ENCODE assay signal across 2 cellular contexts in genomic region chr1:61079898-61080336, GRCh38.
A peak's percentile ranks its signal among the peaks of the same experiment; 100 is the strongest.
TF ChIP-seq lines count a peak whose summit lies in the region.

No MANE protein-coding gene starts in this region.

TF ChIP-seq in IMR-90, 13 proteins besides CTCF, POLR2A, EP300 and RAD21:
- TF ChIP-seq MAZ (IDR thresholded peaks at IDR 0.05; ENCODE audit: borderline replicate concordance, low read depth, low read length) (peak; percentile 90; the same call in 1 of the 2 replicates), ELK1 (IDR thresholded peaks at IDR 0.05; ENCODE audit: borderline replicate concordance, low read depth, low read length) (no peak)

TF ChIP-seq in H1, 55 proteins besides CTCF, POLR2A, EP300 and RAD21:
- TF ChIP-seq USF2 (IDR thresholded peaks at IDR 0.05; ENCODE audit: low read length) (no peak), ZNF274 (IDR thresholded peaks at IDR 0.05; ENCODE audit: borderline replicate concordance, extremely low read depth, low read length) (no peak), CHD7 (IDR thresholded peaks at IDR 0.05; ENCODE audit: insufficient replicate concordance, low read length) (peak; percentile 58), CHD1 (IDR thresholded peaks at IDR 0.05; ENCODE audit: low read depth, low read length) (no peak), RXRA (IDR thresholded peaks at IDR 0.05; ENCODE audit: insufficient read depth, low read depth, low read length) (no peak), TAF1 (IDR thresholded peaks at IDR 0.05; ENCODE audit: low read depth, low read length) (no peak), RFX5 (IDR thresholded peaks at IDR 0.05; ENCODE audit: borderline replicate concordance, low read depth, low read length) (no peak), POU5F1 (IDR thresholded peaks at IDR 0.05; ENCODE audit: low read depth, low read length) (no peak), JUND (IDR thresholded peaks at IDR 0.05; ENCODE audit: low read length) (no peak), CEBPB (IDR thresholded peaks at IDR 0.05; ENCODE audit: low read depth, low read length) (no peak), TAF7 (optimal IDR thresholded peaks at IDR 0.05; ENCODE audit: borderline replicate concordance, low read depth, low read length) (peak; percentile 51), SP2 (IDR thresholded peaks at IDR 0.05; ENCODE audit: low read length) (no peak), HDAC6 (IDR thresholded peaks at IDR 0.05; ENCODE audit: low read depth, low read length) (no peak), RNF2 (IDR thresholded peaks at IDR 0.05; ENCODE audit: borderline replicate concordance, low read depth, low read length, missing control alignments, poor library complexity, severe bottlenecking) (peak; percentile 60), SP1 (IDR thresholded peaks at IDR 0.05; ENCODE audit: low read depth, low read length) (peak; percentile 75), TEAD4 (IDR thresholded peaks at IDR 0.05; ENCODE audit: low read depth, low read length) (no peak), SIRT6 (IDR thresholded peaks at IDR 0.05; ENCODE audit: low read length) (no peak), POLR2AphosphoS5 (IDR thresholded peaks at IDR 0.05; ENCODE audit: low read depth, low read length) (no peak), SAP30 (IDR thresholded peaks at IDR 0.05; ENCODE audit: insufficient read depth, insufficient replicate concordance, low read length) (no peak), SUZ12 (IDR thresholded peaks at IDR 0.05; ENCODE audit: low read length) (peak; percentile 20; the same call in 1 of the 2 replicates), MAX (IDR thresholded peaks at IDR 0.05) (no peak), NANOG (IDR thresholded peaks at IDR 0.05; ENCODE audit: insufficient read depth, low read depth, low read length, poor library complexity, severe bottlenecking) (no peak), CHD2 (IDR thresholded peaks at IDR 0.05; ENCODE audit: low read length) (no peak), BACH1 (IDR thresholded peaks at IDR 0.05; ENCODE audit: low read length) (no peak), YY1 (IDR thresholded peaks at IDR 0.05; ENCODE audit: low read depth, low read length) (0 out of 2 replicates have a peak, but pooled peaks have one; percentile 60), SIN3A (conservative IDR thresholded peaks at IDR 0.05 in 1 of 2, IDR thresholded peaks at IDR 0.05 in 1 of 2; ENCODE audit: low read depth in 1 of 2, low read length in 2 of 2) (0 out of 4 replicates have a peak, but pooled peaks have one; percentile 52 to 58), CBX5 (IDR thresholded peaks at IDR 0.05; ENCODE audit: low read depth, low read length) (no peak), KDM5A (IDR thresholded peaks at IDR 0.05; ENCODE audit: low read length) (no peak), ASH2L (IDR thresholded peaks at IDR 0.05; ENCODE audit: low read length) (peak; percentile 80), FOSL1 (IDR thresholded peaks at IDR 0.05; ENCODE audit: insufficient read depth, low read depth, low read length) (no peak), CBX8 (IDR thresholded peaks at IDR 0.05; ENCODE audit: borderline replicate concordance, low read depth, low read length) (no peak), GABPA (IDR thresholded peaks at IDR 0.05; ENCODE audit: borderline replicate concordance, insufficient read depth, low read length) (no peak), KDM1A (IDR thresholded peaks at IDR 0.05; ENCODE audit: borderline replicate concordance, low read length) (no peak), BRCA1 (IDR thresholded peaks at IDR 0.05; ENCODE audit: low read depth, low read length) (no peak), KDM4A (IDR thresholded peaks at IDR 0.05; ENCODE audit: low read depth, low read length, severe bottlenecking) (no peak), HDAC2 (IDR thresholded peaks at IDR 0.05; ENCODE audit: borderline replicate concordance in 1 of 2, low read depth in 2 of 2, low read length in 2 of 2) (peak in 1 of 2 experiments; percentile 67; a peak in 1 of 4 replicates), GTF2F1 (IDR thresholded peaks at IDR 0.05; ENCODE audit: borderline replicate concordance, low read depth, low read length) (no peak), JUN (IDR thresholded peaks at IDR 0.05; ENCODE audit: low read depth, low read length) (no peak), NRF1 (IDR thresholded peaks at IDR 0.05; ENCODE audit: low read depth, low read length) (no peak), TCF12 (IDR thresholded peaks at IDR 0.05; ENCODE audit: low read depth, low read length) (peak; percentile 69; the same call in 1 of the 2 replicates), MAFK (IDR thresholded peaks at IDR 0.05; ENCODE audit: low read depth, low read length) (no peak), CTBP2 (IDR thresholded peaks at IDR 0.05; ENCODE audit: borderline replicate concordance, insufficient read depth, insufficient read length, low read length) (peak; percentile 98), RBBP5 (IDR thresholded peaks at IDR 0.05; ENCODE audit: borderline replicate concordance, low read depth, low read length) (no peak), CREB1 (IDR thresholded peaks at IDR 0.05) (no peak), SP4 (IDR thresholded peaks at IDR 0.05; ENCODE audit: low read length) (no peak), SIX5 (IDR thresholded peaks at IDR 0.05; ENCODE audit: low read depth, low read length) (no peak), EGR1 (IDR thresholded peaks at IDR 0.05; ENCODE audit: borderline replicate concordance, low read depth, low read length) (peak; percentile 90), PHF8 (conservative IDR thresholded peaks at IDR 0.05; ENCODE audit: low read depth, low read length) (no peak), EZH2 (IDR thresholded peaks at IDR 0.05; ENCODE audit: low read depth, low read length, severe bottlenecking) (peak; percentile 44), BCL11A (IDR thresholded peaks at IDR 0.05; ENCODE audit: low read depth in 2 of 2, low read length in 2 of 2) (no peak), SRF (IDR thresholded peaks at IDR 0.05; ENCODE audit: low read depth, low read length) (no peak), TBP (IDR thresholded peaks at IDR 0.05; ENCODE audit: low read depth, low read length) (no peak)
- TF ChIP-seq, protein P1, sequence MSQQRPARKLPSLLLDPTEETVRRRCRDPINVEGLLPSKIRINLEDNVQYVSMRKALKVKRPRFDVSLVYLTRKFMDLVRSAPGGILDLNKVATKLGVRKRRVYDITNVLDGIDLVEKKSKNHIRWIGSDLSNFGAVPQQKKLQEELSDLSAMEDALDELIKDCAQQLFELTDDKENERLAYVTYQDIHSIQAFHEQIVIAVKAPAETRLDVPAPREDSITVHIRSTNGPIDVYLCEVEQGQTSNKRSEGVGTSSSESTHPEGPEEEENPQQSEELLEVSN (IDR thresholded peaks at IDR 0.05): no peak
- TF ChIP-seq, protein P2, sequence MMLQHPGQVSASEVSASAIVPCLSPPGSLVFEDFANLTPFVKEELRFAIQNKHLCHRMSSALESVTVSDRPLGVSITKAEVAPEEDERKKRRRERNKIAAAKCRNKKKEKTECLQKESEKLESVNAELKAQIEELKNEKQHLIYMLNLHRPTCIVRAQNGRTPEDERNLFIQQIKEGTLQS (IDR thresholded peaks at IDR 0.05; ENCODE audit: insufficient read depth, low read depth, low read length): no peak
- TF ChIP-seq, protein P3, sequence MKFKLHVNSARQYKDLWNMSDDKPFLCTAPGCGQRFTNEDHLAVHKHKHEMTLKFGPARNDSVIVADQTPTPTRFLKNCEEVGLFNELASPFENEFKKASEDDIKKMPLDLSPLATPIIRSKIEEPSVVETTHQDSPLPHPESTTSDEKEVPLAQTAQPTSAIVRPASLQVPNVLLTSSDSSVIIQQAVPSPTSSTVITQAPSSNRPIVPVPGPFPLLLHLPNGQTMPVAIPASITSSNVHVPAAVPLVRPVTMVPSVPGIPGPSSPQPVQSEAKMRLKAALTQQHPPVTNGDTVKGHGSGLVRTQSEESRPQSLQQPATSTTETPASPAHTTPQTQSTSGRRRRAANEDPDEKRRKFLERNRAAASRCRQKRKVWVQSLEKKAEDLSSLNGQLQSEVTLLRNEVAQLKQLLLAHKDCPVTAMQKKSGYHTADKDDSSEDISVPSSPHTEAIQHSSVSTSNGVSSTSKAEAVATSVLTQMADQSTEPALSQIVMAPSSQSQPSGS (IDR thresholded peaks at IDR 0.05; ENCODE audit: low read length): no peak
